Comparison of ENCODE assay signal across 15 cellular contexts in genomic region chr19:38945562-38946228, GRCh38. TPM values are rescaled to one million over a fixed set of nuclear protein-coding genes. Genes with fewer than 3 reads are reported as not detected.
DNase-seq lines count a peak whose midpoint lies in the region; ATAC-seq, FAIRE-seq and TF ChIP-seq lines count a peak whose summit lies in the region.
"Had no signal": no experiment of that assay in that cellular context is flagged by ENCODE, and none has a peak within 500 bp of the region (broad histone marks: within the 10 kb centered on the region; RNA-seq: fewer than 3 reads in every experiment).

No MANE protein-coding gene starts in this region.

- H3K9me3 ChIP-seq in K562 (replicated peaks; ENCODE audit: control insufficient read depth, insufficient read depth, low read depth, low read length) = no peaks in the 10 kb centered on the region
- H3K9me3 ChIP-seq in naive thymus-derived CD4-positive, alpha-beta T cell (ENCODE audit: control insufficient read depth in 2 of 3, low read length in 3 of 3) = no peaks in the 10 kb centered on the region
- H3K9me3 ChIP-seq: HAP-1, SK-N-SH had no signal

- no peak overlapping the region for H3K9ac ChIP-seq in K562 (ENCODE audit: insufficient read depth in 1 of 2, low read depth in 2 of 2, low read length in 2 of 2)
- H3K9ac ChIP-seq: KMS-11, SK-N-SH had no signal

- no peaks in the 10 kb centered on the region for H3K9me1 ChIP-seq in K562 (ENCODE audit: control insufficient read depth, insufficient read depth, low read length)

- TF ChIP-seq EP300 in K562 (IDR thresholded peaks at IDR 0.05; ENCODE audit: low read length) = no peak

- intact Hi-C loops in activated CD8-positive, alpha-beta T cell treated with anti-CD3 and anti-CD28 coated beads for 36 hours (cut with micrococcal nuclease) = no loop called here
- intact Hi-C loops in K562 (cut with micrococcal nuclease) = no loop called here
- intact Hi-C loops in naive thymus-derived CD4-positive, alpha-beta T cell (cut with micrococcal nuclease) = no loop called here

- TF ChIP-seq POLR2A in K562 (conservative IDR thresholded peaks at IDR 0.05) = no peak

- FAIRE-seq in K562 (lab: Jason Lieb, UNC) = no peak

- H3K36me3 Mint-ChIP-seq in activated CD8-positive, alpha-beta T cell treated with anti-CD3 and anti-CD28 coated beads for 36 hours (ENCODE audit: low read depth) = no peaks in the 10 kb centered on the region
- H3K36me3 Mint-ChIP-seq in activated CD8-positive, alpha-beta T cell treated with anti-CD3 and anti-CD28 coated beads, Interleukin-2, amount 10 ng/mL, durations not matched to agents 7 days and 5 days (ENCODE audit: low read depth) = peaks cover 5% of the 10 kb centered on the region
- H3K36me3 Mint-ChIP-seq in immature natural killer cell = no peaks in the 10 kb centered on the region
- H3K36me3 Mint-ChIP-seq in naive thymus-derived CD4-positive, alpha-beta T cell = no peaks in the 10 kb centered on the region

- H3K27me3 ChIP-seq in K562 (ENCODE audit: control insufficient read depth in 2 of 2, insufficient read depth in 2 of 2, low read length in 2 of 2) = no peaks in the 10 kb centered on the region
- no peaks in the 10 kb centered on the region for H3K27me3 ChIP-seq in naive thymus-derived CD4-positive, alpha-beta T cell (ENCODE audit: control insufficient read depth in 2 of 2, insufficient read depth in 2 of 2, low read length in 2 of 2)

- in situ Hi-C loops in K562 (cut with MboI) = no loop called here

- BruUV-seq in K562 (replicated peaks; lab: Mats Ljungman, UMichigan) = no TSS peak

- no peak for DNase-seq in activated CD8-positive, alpha-beta T cell treated with anti-CD3 and anti-CD28 coated beads for 36 hours
- DNase-seq in activated CD8-positive, alpha-beta T cell treated with anti-CD3 and anti-CD28 coated beads, Interleukin-2, amount 10 ng/mL, durations not matched to agents 7 days and 5 days = no peak
- DNase-seq in K562 (ENCODE audit: extremely low read depth in 1 of 4, low spot score in 3 of 4) = peak in 1 of 4 experiments; percentile 37
- no peak for DNase-seq in immature natural killer cell
- DNase-seq in naive thymus-derived CD4-positive, alpha-beta T cell = no peak
- DNase-seq: MM.1S, NCI-H187 treated with DMSO at 0.1 percent for 48 hours, Right ventricle myocardium superior had no signal

- H2AFZ ChIP-seq in K562 (ENCODE audit: low read depth, low read length) = no peak overlapping the region

- peak; percentile 14 for ATAC-seq in activated CD8-positive, alpha-beta T cell treated with anti-CD3 and anti-CD28 coated beads for 36 hours
- no peak for ATAC-seq in activated CD8-positive, alpha-beta T cell treated with anti-CD3 and anti-CD28 coated beads, Interleukin-2, amount 10 ng/mL, durations not matched to agents 7 days and 5 days
- ATAC-seq in K562 = peak; percentile 78
- ATAC-seq in HG02870 (IDR thresholded peaks at IDR 0.05; ENCODE audit: unreplicated experiment) = no peak
- ATAC-seq in naive thymus-derived CD4-positive, alpha-beta T cell = no peak

- H3K4me1 Mint-ChIP-seq in activated CD8-positive, alpha-beta T cell treated with anti-CD3 and anti-CD28 coated beads for 36 hours (ENCODE audit: low read depth) = peaks cover 8% of the 10 kb centered on the region
- H3K4me1 Mint-ChIP-seq in activated CD8-positive, alpha-beta T cell treated with anti-CD3 and anti-CD28 coated beads, Interleukin-2, amount 10 ng/mL, durations not matched to agents 7 days and 5 days (ENCODE audit: low read depth) = peaks cover 23% of the 10 kb centered on the region
- peaks cover 6 to 11% of the 10 kb centered on the region in 2 donors for H3K4me1 Mint-ChIP-seq in immature natural killer cell
- H3K4me1 Mint-ChIP-seq in naive thymus-derived CD4-positive, alpha-beta T cell = peaks cover 7 to 25% (median 15%) of the 10 kb centered on the region in 7 donors

- peaks cover 27% of the 10 kb centered on the region; the same call in 2 of the 3 replicates for H3K36me3 ChIP-seq in K562 (ENCODE audit: control insufficient read depth, insufficient read depth, low read length)
- H3K36me3 ChIP-seq in naive thymus-derived CD4-positive, alpha-beta T cell (ENCODE audit: control insufficient read depth in 2 of 3, insufficient read depth in 3 of 3, low read length in 3 of 3) = no peaks in the 10 kb centered on the region
- H3K36me3 ChIP-seq: HAP-1 had no signal

- no peaks in the 10 kb centered on the region for H3K79me2 ChIP-seq in K562 (ENCODE audit: control insufficient read depth, insufficient read depth, low read length)

- no peak overlapping the region for H3K4me2 ChIP-seq in K562 (ENCODE audit: insufficient read depth, low read length)
- H3K4me2 ChIP-seq: KMS-11, SK-N-SH had no signal

- peaks cover 0 to 16% of the 10 kb centered on the region in 2 experiments; a peak in 2 of 5 replicates for H3K4me1 ChIP-seq in K562 (replicated peaks in 1 of 2; ENCODE audit: control insufficient read depth in 2 of 2, insufficient read depth in 2 of 2, low read length in 2 of 2)
- H3K4me1 ChIP-seq in naive thymus-derived CD4-positive, alpha-beta T cell (ENCODE audit: control insufficient read depth in 2 of 2, insufficient read depth in 2 of 2, low read length in 2 of 2) = peaks cover 0 to 4% of the 10 kb centered on the region in 2 donors

- no peak for TF ChIP-seq CTCF in activated CD8-positive, alpha-beta T cell treated with anti-CD3 and anti-CD28 coated beads for 36 hours (IDR thresholded peaks at IDR 0.05)
- no peak for TF ChIP-seq CTCF in K562 (IDR thresholded peaks at IDR 0.05 in 2 of 3, conservative IDR thresholded peaks at IDR 0.05 in 1 of 3; ENCODE audit: insufficient read depth in 2 of 3, low read depth in 1 of 3, low read length in 3 of 3)

- no peak for TF ChIP-seq RAD21 in K562 (CRISPR knock-in tag; conservative IDR thresholded peaks at IDR 0.05 in 1 of 2, IDR thresholded peaks at IDR 0.05 in 1 of 2)

- H3K27me3 Mint-ChIP-seq in activated CD8-positive, alpha-beta T cell treated with anti-CD3 and anti-CD28 coated beads for 36 hours = peaks cover 7% of the 10 kb centered on the region
- peaks cover 23% of the 10 kb centered on the region for H3K27me3 Mint-ChIP-seq in activated CD8-positive, alpha-beta T cell treated with anti-CD3 and anti-CD28 coated beads, Interleukin-2, amount 10 ng/mL, durations not matched to agents 7 days and 5 days (ENCODE audit: low read depth)
- peaks cover 4 to 7% (median 5%) of the 10 kb centered on the region in 3 donors for H3K27me3 Mint-ChIP-seq in immature natural killer cell (ENCODE audit: low read depth in 3 of 3)
- peaks cover 4 to 22% (median 6%) of the 10 kb centered on the region in 5 donors for H3K27me3 Mint-ChIP-seq in naive thymus-derived CD4-positive, alpha-beta T cell

- POLR2A ChIA-PET in activated CD8-positive, alpha-beta T cell treated with anti-CD3 and anti-CD28 coated beads for 36 hours (lab: Charles Lee) = interaction anchor here (0.6 kb wide), 1 partner anchor 511 kb away, joined by 3 read pairs; no protein-coding TSS in a partner anchor
- POLR2A ChIA-PET in activated CD8-positive, alpha-beta T cell treated with anti-CD3 and anti-CD28 coated beads, Interleukin-2, amount 10 ng/mL, durations not matched to agents 7 days and 5 days (lab: Charles Lee) = no interaction called here
- POLR2A ChIA-PET in K562 (lab: Yijun Ruan, JAX) = interaction anchor here (0.6 to 1.3 kb wide), 3 partner anchors 15 to 365 kb away, joined by 3 to 4 read pairs (median 3); partner anchors contain the start of genes MRPS12 and SARS2
- POLR2A ChIA-PET in naive thymus-derived CD4-positive, alpha-beta T cell (lab: Charles Lee) = interaction anchor here (0.7 kb wide), 1 partner anchor 8 kb away, joined by 3 read pairs; no protein-coding TSS in a partner anchor

- no peak overlapping the region for H3K4me3 ChIP-seq in K562
- no peak overlapping the region for H3K4me3 ChIP-seq in naive thymus-derived CD4-positive, alpha-beta T cell (ENCODE audit: low read length)

- WGBS in K562 (ENCODE audit: insufficient coverage, low coverage, missing lambda C conversion rate) = 86% methylated on average over 3 of the region's 3 CpGs

- no peak overlapping the region for H3K4me3 Mint-ChIP-seq in activated CD8-positive, alpha-beta T cell treated with anti-CD3 and anti-CD28 coated beads for 36 hours
- no peak overlapping the region for H3K4me3 Mint-ChIP-seq in activated CD8-positive, alpha-beta T cell treated with anti-CD3 and anti-CD28 coated beads, Interleukin-2, amount 10 ng/mL, durations not matched to agents 7 days and 5 days
- no peak overlapping the region for H3K4me3 Mint-ChIP-seq in immature natural killer cell
- H3K4me3 Mint-ChIP-seq in naive thymus-derived CD4-positive, alpha-beta T cell = no peak overlapping the region

- H3K27ac Mint-ChIP-seq in activated CD8-positive, alpha-beta T cell treated with anti-CD3 and anti-CD28 coated beads for 36 hours = no peak overlapping the region
- no peak overlapping the region for H3K27ac Mint-ChIP-seq in activated CD8-positive, alpha-beta T cell treated with anti-CD3 and anti-CD28 coated beads, Interleukin-2, amount 10 ng/mL, durations not matched to agents 7 days and 5 days
- peak overlapping the region in 1 of 6 donors; percentile 61 for H3K27ac Mint-ChIP-seq in immature natural killer cell
- H3K27ac Mint-ChIP-seq in naive thymus-derived CD4-positive, alpha-beta T cell = no peak overlapping the region

- H3K9me3 Mint-ChIP-seq in activated CD8-positive, alpha-beta T cell treated with anti-CD3 and anti-CD28 coated beads for 36 hours = no peaks in the 10 kb centered on the region
- H3K9me3 Mint-ChIP-seq in activated CD8-positive, alpha-beta T cell treated with anti-CD3 and anti-CD28 coated beads, Interleukin-2, amount 10 ng/mL, durations not matched to agents 7 days and 5 days (ENCODE audit: insufficient read depth) = peaks cover 5% of the 10 kb centered on the region
- H3K9me3 Mint-ChIP-seq in immature natural killer cell = no peaks in the 10 kb centered on the region
- peaks cover 0 to 2% (median 0%) of the 10 kb centered on the region in 11 donors for H3K9me3 Mint-ChIP-seq in naive thymus-derived CD4-positive, alpha-beta T cell

- CTCF ChIA-PET in activated CD8-positive, alpha-beta T cell treated with anti-CD3 and anti-CD28 coated beads for 36 hours (lab: Charles Lee) = no interaction called here
- CTCF ChIA-PET in activated CD8-positive, alpha-beta T cell treated with anti-CD3 and anti-CD28 coated beads, Interleukin-2, amount 10 ng/mL, durations not matched to agents 7 days and 5 days (lab: Charles Lee) = no interaction called here
- CTCF ChIA-PET in K562 (lab: Yijun Ruan, JAX; ENCODE audit: low intra/inter-chr PET ratio) = no interaction called here
- CTCF ChIA-PET in naive thymus-derived CD4-positive, alpha-beta T cell (lab: Charles Lee) = no interaction called here

- no peaks in the 10 kb centered on the region for H4K20me1 ChIP-seq in K562 (replicated peaks; ENCODE audit: control insufficient read depth, insufficient read depth, low read length)

- no peak overlapping the region for H3K27ac ChIP-seq in K562 (ENCODE audit: extremely low read depth, low read depth, low read length)
- H3K27ac ChIP-seq in naive thymus-derived CD4-positive, alpha-beta T cell (ENCODE audit: low read depth, low read length) = no peak overlapping the region
- H3K27ac ChIP-seq: C4-2B, HL-60, KMS-11 had no signal

RNA-seq across cellular contexts. Expression of gene MRPS12, which starts 15.0 kb away (rescaled TPM):
- total RNA-seq in activated CD8-positive, alpha-beta T cell treated with anti-CD3 and anti-CD28 coated beads for 36 hours = 10 to 100 TPM; 80.1 to 81.2 TPM
- 10 to 100 TPM; 60.2 to 61.7 TPM for total RNA-seq in activated CD8-positive, alpha-beta T cell treated with anti-CD3 and anti-CD28 coated beads, Interleukin-2, amount 10 ng/mL, durations not matched to agents 7 days and 5 days
- total RNA-seq in K562 (2011; cell fraction: chromatin; rRNA removed; ENCODE audit: low replicate concordance) = 18.6 and 46.8 TPM in 2 replicates
- 67.2 and 67.4 TPM in 2 replicates for total RNA-seq in K562 (2011; cell fraction: nucleolus; rRNA removed)
- total RNA-seq in K562 (2011; cell fraction: nucleoplasm; rRNA removed) = 46.9 and 47.3 TPM in 2 replicates
- total RNA-seq in K562 (2014; rRNA removed) = 174 and 225 TPM in 2 replicates
- total RNA-seq in K562 (2014; rRNA removed; fragmentation: Illumina TruSeq; extraction: Trizol) = 31.3 and 41.1 TPM in 2 replicates
- total RNA-seq in K562 (2015; rRNA removed; fragmentation: Illumina TruSeq; extraction: Trizol) = 91.9 and 92.7 TPM in 2 replicates
- 144 and 156 TPM in 2 replicates for total RNA-seq in K562 (2021)
- 52.0 and 68.0 TPM in 2 replicates for polyA plus RNA-seq in K562 (2011; rRNA removed)
- 122 and 307 TPM in 2 replicates for polyA plus RNA-seq in K562 (2011; cell fraction: cytosol; rRNA removed)
- 53.5 and 73.2 TPM in 2 replicates for polyA plus RNA-seq in K562 (2011; cell fraction: nucleus; rRNA removed)
- 78.3 and 98.7 TPM in 2 replicates for polyA plus RNA-seq in K562 (2012)
- 42.9 and 93.5 TPM in 2 replicates for polyA plus RNA-seq in K562 (2014; fragmentation: Illumina TruSeq; extraction: Trizol)
- polyA plus RNA-seq in K562 (2014; fragmentation: Nextera tagmentation; extraction: Ambion mirVana) = 10 to 100 TPM in 1 of 2 experiments, 1 to 10 TPM in 1; 8.1 to 34.5 TPM
- 143 and 177 TPM in 2 replicates for polyA plus RNA-seq in K562 (2014; rRNA removed)
- 16.9 and 20.7 TPM in 2 replicates for polyA minus RNA-seq in K562 (2011; rRNA and poly(A)+ RNA removed)
- polyA minus RNA-seq in K562 (2011; cell fraction: cytosol; rRNA and poly(A)+ RNA removed) = 41.0 and 46.2 TPM in 2 replicates
- polyA minus RNA-seq in K562 (2011; cell fraction: nucleus; rRNA and poly(A)+ RNA removed) = 23.0 and 36.5 TPM in 2 replicates
- polyA plus RNA-seq in immature natural killer cell = 100 to 1,000 TPM; 120 to 175 (median 127) TPM
- 10 to 100 TPM; 14.0 to 60.0 (median 22.5) TPM for total RNA-seq in naive thymus-derived CD4-positive, alpha-beta T cell
- polyA plus RNA-seq in naive thymus-derived CD4-positive, alpha-beta T cell = 10 to 100 TPM; 79.9 to 93.4 TPM

RNA-seq across cellular contexts. Expression of gene SARS2, which starts 15.1 kb away (rescaled TPM):
- total RNA-seq in activated CD8-positive, alpha-beta T cell treated with anti-CD3 and anti-CD28 coated beads for 36 hours = 10 to 100 TPM; 43.4 to 48.6 TPM
- total RNA-seq in activated CD8-positive, alpha-beta T cell treated with anti-CD3 and anti-CD28 coated beads, Interleukin-2, amount 10 ng/mL, durations not matched to agents 7 days and 5 days = 10 to 100 TPM; 36.2 to 36.6 TPM
- total RNA-seq in K562 (2011; cell fraction: chromatin; rRNA removed; ENCODE audit: low replicate concordance) = 95.5 and 266 TPM in 2 replicates
- 170 and 174 TPM in 2 replicates for total RNA-seq in K562 (2011; cell fraction: nucleolus; rRNA removed)
- 96.4 and 116 TPM in 2 replicates for total RNA-seq in K562 (2011; cell fraction: nucleoplasm; rRNA removed)
- 32.2 and 39.5 TPM in 2 replicates for total RNA-seq in K562 (2014; rRNA removed)
- 12.8 and 15.5 TPM in 2 replicates for total RNA-seq in K562 (2014; rRNA removed; fragmentation: Illumina TruSeq; extraction: Trizol)
- 36.3 and 38.0 TPM in 2 replicates for total RNA-seq in K562 (2015; rRNA removed; fragmentation: Illumina TruSeq; extraction: Trizol)
- total RNA-seq in K562 (2021) = 50.6 and 59.1 TPM in 2 replicates
- polyA plus RNA-seq in K562 (2011; rRNA removed) = 31.3 and 55.5 TPM in 2 replicates
- 42.5 and 85.9 TPM in 2 replicates for polyA plus RNA-seq in K562 (2011; cell fraction: cytosol; rRNA removed)
- 237 and 321 TPM in 2 replicates for polyA plus RNA-seq in K562 (2011; cell fraction: nucleus; rRNA removed)
- polyA plus RNA-seq in K562 (2012) = 39.9 and 57.3 TPM in 2 replicates
- 31.7 and 55.2 TPM in 2 replicates for polyA plus RNA-seq in K562 (2014; fragmentation: Illumina TruSeq; extraction: Trizol)
- 1 to 10 TPM; 3.1 to 7.0 TPM for polyA plus RNA-seq in K562 (2014; fragmentation: Nextera tagmentation; extraction: Ambion mirVana)
- 55.5 and 60.3 TPM in 2 replicates for polyA plus RNA-seq in K562 (2014; rRNA removed)
- 13.7 and 15.9 TPM in 2 replicates for polyA minus RNA-seq in K562 (2011; rRNA and poly(A)+ RNA removed)
- 25.8 and 38.1 TPM in 2 replicates for polyA minus RNA-seq in K562 (2011; cell fraction: cytosol; rRNA and poly(A)+ RNA removed)
- 41.6 and 51.5 TPM in 2 replicates for polyA minus RNA-seq in K562 (2011; cell fraction: nucleus; rRNA and poly(A)+ RNA removed)
- polyA plus RNA-seq in immature natural killer cell = 10 to 100 TPM; 12.7 to 21.7 (median 19.6) TPM
- 10 to 100 TPM; 17.5 to 35.6 (median 25.4) TPM for total RNA-seq in naive thymus-derived CD4-positive, alpha-beta T cell
- 10 to 100 TPM; 10.2 to 16.1 TPM for polyA plus RNA-seq in naive thymus-derived CD4-positive, alpha-beta T cell

RNA-seq across cellular contexts. Expression of gene FBXO17, which starts 29.8 kb away (rescaled TPM):
- total RNA-seq in activated CD8-positive, alpha-beta T cell treated with anti-CD3 and anti-CD28 coated beads for 36 hours = not detected
- not detected for total RNA-seq in activated CD8-positive, alpha-beta T cell treated with anti-CD3 and anti-CD28 coated beads, Interleukin-2, amount 10 ng/mL, durations not matched to agents 7 days and 5 days
- 34.4 and 55.5 TPM in 2 replicates for total RNA-seq in K562 (2011; cell fraction: chromatin; rRNA removed; ENCODE audit: low replicate concordance)
- total RNA-seq in K562 (2011; cell fraction: nucleolus; rRNA removed) = 36.2 and 40.0 TPM in 2 replicates
- 47.3 and 49.4 TPM in 2 replicates for total RNA-seq in K562 (2011; cell fraction: nucleoplasm; rRNA removed)
- total RNA-seq in K562 (2014; rRNA removed) (20.3 and 22.2 TPM in 2 replicates), K562 (2014; rRNA removed; fragmentation: Illumina TruSeq; extraction: Trizol) (8.8 and 12.2 TPM in 2 replicates), K562 (2015; rRNA removed; fragmentation: Illumina TruSeq; extraction: Trizol) (13.9 and 14.3 TPM in 2 replicates), K562 (2021) (25.0 and 27.1 TPM in 2 replicates)
- polyA plus RNA-seq in K562 (2011; rRNA removed) (19.0 and 26.6 TPM in 2 replicates), K562 (2014; fragmentation: Illumina TruSeq; extraction: Trizol) (20.1 and 24.9 TPM in 2 replicates), K562 (2014; fragmentation: Nextera tagmentation; extraction: Ambion mirVana) (1 to 10 TPM; 4.1 to 4.9 TPM), K562 (2014; rRNA removed) (19.9 and 21.9 TPM in 2 replicates), immature natural killer cell (not detected)
- 17.3 and 30.3 TPM in 2 replicates for polyA plus RNA-seq in K562 (2011; cell fraction: cytosol; rRNA removed)
- 48.1 and 51.6 TPM in 2 replicates for polyA plus RNA-seq in K562 (2011; cell fraction: nucleus; rRNA removed)
- polyA plus RNA-seq in K562 (2012) = 26.6 and 27.5 TPM in 2 replicates
- 7.0 and 8.0 TPM in 2 replicates for polyA minus RNA-seq in K562 (2011; rRNA and poly(A)+ RNA removed)
- 7.3 and 10.3 TPM in 2 replicates for polyA minus RNA-seq in K562 (2011; cell fraction: cytosol; rRNA and poly(A)+ RNA removed)
- 11.4 and 13.1 TPM in 2 replicates for polyA minus RNA-seq in K562 (2011; cell fraction: nucleus; rRNA and poly(A)+ RNA removed)
- total RNA-seq in naive thymus-derived CD4-positive, alpha-beta T cell = not detected
- polyA plus RNA-seq in naive thymus-derived CD4-positive, alpha-beta T cell = not detected

RNA-seq across cellular contexts. Expression of gene CCER2, which starts 33.7 kb away (rescaled TPM):
- total RNA-seq in activated CD8-positive, alpha-beta T cell treated with anti-CD3 and anti-CD28 coated beads for 36 hours = under 1 TPM; 0.56 to 0.69 TPM
- 1 to 10 TPM in 1 of 2 experiments, under 1 TPM in 1; 0.79 to 1.1 TPM for total RNA-seq in activated CD8-positive, alpha-beta T cell treated with anti-CD3 and anti-CD28 coated beads, Interleukin-2, amount 10 ng/mL, durations not matched to agents 7 days and 5 days
- 1.8 and 2.5 TPM in 2 replicates for total RNA-seq in K562 (2011; cell fraction: chromatin; rRNA removed; ENCODE audit: low replicate concordance)
- 0.66 and 1.7 TPM in 2 replicates for total RNA-seq in K562 (2011; cell fraction: nucleolus; rRNA removed)
- 0.84 and 1.2 TPM in 2 replicates for total RNA-seq in K562 (2011; cell fraction: nucleoplasm; rRNA removed)
- total RNA-seq in K562 (2014; rRNA removed) = not detected in 2 replicates
- total RNA-seq in K562 (2014; rRNA removed; fragmentation: Illumina TruSeq; extraction: Trizol) = not detected in 2 replicates
- total RNA-seq in K562 (2015; rRNA removed; fragmentation: Illumina TruSeq; extraction: Trizol) = not detected in 2 replicates
- total RNA-seq in K562 (2021) = 0.40 TPM in 1 of 2 replicates, not detected in the other
- polyA plus RNA-seq in K562 (2011; rRNA removed) = 0.19 and 0.21 TPM in 2 replicates
- 0.19 TPM in 1 of 2 replicates, not detected in the other for polyA plus RNA-seq in K562 (2011; cell fraction: cytosol; rRNA removed)
- polyA plus RNA-seq in K562 (2011; cell fraction: nucleus; rRNA removed) = 1.4 and 1.7 TPM in 2 replicates
- 0.61 and 1.2 TPM in 2 replicates for polyA plus RNA-seq in K562 (2012)
- polyA plus RNA-seq in K562 (2014; fragmentation: Illumina TruSeq; extraction: Trizol) = not detected in 2 replicates
- polyA plus RNA-seq in K562 (2014; fragmentation: Nextera tagmentation; extraction: Ambion mirVana) = not detected
- 0.13 and 0.68 TPM in 2 replicates for polyA plus RNA-seq in K562 (2014; rRNA removed)
- polyA minus RNA-seq in K562 (2011; rRNA and poly(A)+ RNA removed) = not detected in 2 replicates
- polyA minus RNA-seq in K562 (2011; cell fraction: cytosol; rRNA and poly(A)+ RNA removed) = not detected in 2 replicates
- polyA minus RNA-seq in K562 (2011; cell fraction: nucleus; rRNA and poly(A)+ RNA removed) = not detected in 2 replicates
- not detected for polyA plus RNA-seq in immature natural killer cell
- 1 to 10 TPM in 4 of 5 experiments, under 1 TPM in 1; 0.73 to 1.6 (median 1.3) TPM for total RNA-seq in naive thymus-derived CD4-positive, alpha-beta T cell
- not detected for polyA plus RNA-seq in naive thymus-derived CD4-positive, alpha-beta T cell
- total RNA-seq: A172, Right ventricle myocardium superior had no signal

RNA-seq across cellular contexts. Expression of gene NFKBIB, which starts 45.9 kb away (rescaled TPM):
- total RNA-seq in activated CD8-positive, alpha-beta T cell treated with anti-CD3 and anti-CD28 coated beads for 36 hours = 10 to 100 TPM; 56.5 to 57.9 TPM
- 10 to 100 TPM; 31.9 to 36.6 TPM for total RNA-seq in activated CD8-positive, alpha-beta T cell treated with anti-CD3 and anti-CD28 coated beads, Interleukin-2, amount 10 ng/mL, durations not matched to agents 7 days and 5 days
- 2.3 and 3.5 TPM in 2 replicates for total RNA-seq in K562 (2011; cell fraction: chromatin; rRNA removed; ENCODE audit: low replicate concordance)
- total RNA-seq in K562 (2011; cell fraction: nucleolus; rRNA removed) = 5.9 and 6.2 TPM in 2 replicates
- total RNA-seq in K562 (2011; cell fraction: nucleoplasm; rRNA removed) = 2.7 and 3.9 TPM in 2 replicates
- 37.6 and 54.8 TPM in 2 replicates for total RNA-seq in K562 (2014; rRNA removed)
- 5.8 and 6.1 TPM in 2 replicates for total RNA-seq in K562 (2014; rRNA removed; fragmentation: Illumina TruSeq; extraction: Trizol)
- total RNA-seq in K562 (2015; rRNA removed; fragmentation: Illumina TruSeq; extraction: Trizol) = 12.9 TPM in 2 replicates
- total RNA-seq in K562 (2021) = 33.5 and 34.7 TPM in 2 replicates
- polyA plus RNA-seq in K562 (2011; rRNA removed) = 10.4 and 11.7 TPM in 2 replicates
- polyA plus RNA-seq in K562 (2011; cell fraction: cytosol; rRNA removed) = 16.2 and 53.2 TPM in 2 replicates
- polyA plus RNA-seq in K562 (2011; cell fraction: nucleus; rRNA removed) = 5.9 and 10.5 TPM in 2 replicates
- polyA plus RNA-seq in K562 (2012) = 26.4 and 28.8 TPM in 2 replicates
- 7.2 and 14.4 TPM in 2 replicates for polyA plus RNA-seq in K562 (2014; fragmentation: Illumina TruSeq; extraction: Trizol)
- 1 to 10 TPM; 1.5 to 1.7 TPM for polyA plus RNA-seq in K562 (2014; fragmentation: Nextera tagmentation; extraction: Ambion mirVana)
- polyA plus RNA-seq in K562 (2014; rRNA removed) = 44.9 and 46.7 TPM in 2 replicates
- polyA minus RNA-seq in K562 (2011; rRNA and poly(A)+ RNA removed) = 1.9 and 2.9 TPM in 2 replicates
- polyA minus RNA-seq in K562 (2011; cell fraction: cytosol; rRNA and poly(A)+ RNA removed) = 7.3 and 8.0 TPM in 2 replicates
- 2.3 and 2.7 TPM in 2 replicates for polyA minus RNA-seq in K562 (2011; cell fraction: nucleus; rRNA and poly(A)+ RNA removed)
- 10 to 100 TPM; 10.0 to 31.1 (median 24.0) TPM for polyA plus RNA-seq in immature natural killer cell
- 10 to 100 TPM; 21.7 to 51.8 (median 34.1) TPM for total RNA-seq in naive thymus-derived CD4-positive, alpha-beta T cell
- 1 to 10 TPM; 7.3 to 9.0 TPM for polyA plus RNA-seq in naive thymus-derived CD4-positive, alpha-beta T cell

Comparison
In these comparisons a context has a peak if more than half of its experiments do, and no peak if none do; other contexts are left out.
1. ATAC-seq: peak in activated CD8-positive, alpha-beta T cell treated with anti-CD3 and anti-CD28 coated beads for 36 hours (single experiment) and K562 (single experiment); none in activated CD8-positive, alpha-beta T cell treated with anti-CD3 and anti-CD28 coated beads, Interleukin-2, amount 10 ng/mL, durations not matched to agents 7 days and 5 days (single experiment), HG02870 (single experiment) and naive thymus-derived CD4-positive, alpha-beta T cell (single experiment).
2. RNA of gene FBXO17, which starts 29.8 kb away (total RNA-seq): 8.8 to 55.5 TPM in K562; not detected in activated CD8-positive, alpha-beta T cell treated with anti-CD3 and anti-CD28 coated beads for 36 hours, not detected in activated CD8-positive, alpha-beta T cell treated with anti-CD3 and anti-CD28 coated beads, Interleukin-2, amount 10 ng/mL, durations not matched to agents 7 days and 5 days and not detected in naive thymus-derived CD4-positive, alpha-beta T cell; every median in the first group is over 4 times any median in the second.